ENCODE assay signal across 5 cellular contexts in the genomic region with DNA sequence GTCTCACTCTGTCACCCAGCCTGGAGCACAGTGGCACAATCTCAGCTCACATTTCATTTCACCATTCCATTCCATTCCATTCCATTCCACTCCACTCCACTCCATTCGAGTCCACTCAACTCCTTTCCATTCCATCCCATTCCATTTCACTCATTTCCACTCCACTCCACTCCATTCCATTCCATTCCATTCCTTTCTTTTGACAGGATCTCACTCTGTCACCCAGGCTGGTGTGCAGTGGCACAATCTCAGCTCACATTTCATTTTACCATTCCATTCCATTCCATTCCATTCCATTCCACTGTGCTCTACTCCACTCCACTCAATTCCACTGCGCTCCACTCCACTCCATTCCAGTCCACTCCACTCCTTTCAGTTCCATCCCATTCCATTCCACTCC.
A peak's percentile ranks its signal among the peaks of the same experiment; 100 is the strongest.
DNase-seq lines count a peak whose midpoint lies in the region; ATAC-seq and TF ChIP-seq lines count a peak whose summit lies in the region.
"Not testable (repeated sequence)": the region's sequence is repeated elsewhere in the genome, so short reads cannot be mapped to it uniquely, and the experiment has no call there.

No MANE protein-coding gene starts in this region.

- BruUV-seq in IMR-90 (replicated peaks; lab: Mats Ljungman, UMichigan) = not testable (repeated sequence)

- not testable (repeated sequence) for H2BK20ac ChIP-seq in IMR-90 (ENCODE audit: low read depth, low read length)

- not testable (repeated sequence) for H2AK5ac ChIP-seq in IMR-90 (ENCODE audit: low read depth, low read length); trophoblast cell (ENCODE audit: low read length)

- H3K79me2 ChIP-seq in trophoblast cell (ENCODE audit: control insufficient read depth, insufficient read depth, low read length, poor library complexity) = not testable (repeated sequence)

- H4K5ac ChIP-seq in IMR-90 (ENCODE audit: low read depth, low read length) = not testable (repeated sequence)

- H3K18ac ChIP-seq in IMR-90 (ENCODE audit: low read depth, low read length); trophoblast cell (ENCODE audit: low read length): not testable (repeated sequence)

- H3K36me3 ChIP-seq in IMR-90 (ENCODE audit: control insufficient read depth, insufficient read depth, low read length); trophoblast cell (ENCODE audit: control insufficient read depth in 1 of 2, insufficient read depth in 2 of 2, low read length in 2 of 2); aorta (ENCODE audit: control insufficient read depth in 1 of 2, insufficient read depth in 2 of 2, low read length in 1 of 2): not testable (repeated sequence)

- not testable (repeated sequence) for DNase-seq in IMR-90; Right ventricle myocardium inferior (ENCODE audit: missing footprints); trophoblast cell; aorta

- intact Hi-C loops in IMR-90 (cut with micrococcal nuclease); Right ventricle myocardium inferior (cut with DNase I); aorta (cut with DNase I): not testable (repeated sequence)

- peak overlapping the region; percentile 39 for H2BK5ac ChIP-seq in IMR-90 (ENCODE audit: low read depth, low read length, poor library complexity, severe bottlenecking)
- not testable (repeated sequence) for H2BK5ac ChIP-seq in trophoblast cell (ENCODE audit: low read depth, low read length, poor library complexity)

- not testable (repeated sequence) for H3K23ac ChIP-seq in IMR-90 (ENCODE audit: low read depth, low read length)
- H3K23ac ChIP-seq in trophoblast cell (ENCODE audit: low read length) = peak overlapping the region; percentile 17

- H3K4me2 ChIP-seq in IMR-90 (ENCODE audit: low read depth, low read length); trophoblast cell (ENCODE audit: low read length): not testable (repeated sequence)

- H2BK12ac ChIP-seq in trophoblast cell (ENCODE audit: low read length) = not testable (repeated sequence)

- not testable (repeated sequence) for H3K4ac ChIP-seq in IMR-90 (ENCODE audit: low read depth, low read length); trophoblast cell (ENCODE audit: low read depth, low read length)

- H3K4me3 ChIP-seq in IMR-90 (ENCODE audit: insufficient read depth, low read depth, low read length); trophoblast cell (ENCODE audit: low read depth, low read length); aorta (ENCODE audit: low read length in 2 of 2): not testable (repeated sequence)

- not testable (repeated sequence) for H2AFZ ChIP-seq in IMR-90 (replicated peaks; ENCODE audit: low read length, poor library complexity); trophoblast cell (ENCODE audit: insufficient read depth, low read length, poor library complexity)

- CTCF ChIA-PET in IMR-90 (lab: Yijun Ruan, JAX) = not testable (repeated sequence)

- H3K27me3 ChIP-seq in IMR-90 (ENCODE audit: control insufficient read depth, insufficient read depth, low read length); trophoblast cell (ENCODE audit: insufficient read depth, low read length); aorta (ENCODE audit: control insufficient read depth in 1 of 2, insufficient read depth in 2 of 2, low read length in 1 of 2): not testable (repeated sequence)

- not testable (repeated sequence) for TF ChIP-seq RAD21 in IMR-90 (IDR thresholded peaks at IDR 0.05; ENCODE audit: low read length)

- H2BK15ac ChIP-seq in IMR-90 (ENCODE audit: low read depth, low read length) = not testable (repeated sequence)

- H4K12ac ChIP-seq in trophoblast cell (ENCODE audit: low read depth, low read length) = not testable (repeated sequence)

- 0 to 100% methylated on average over 1 to 2 of the region's 2 CpGs for WGBS in IMR-90 (ENCODE audit: extremely low coverage in 2 of 2, insufficient read length in 1 of 2), 2 experiments
- 100% methylated on average over 1 of the region's 2 CpGs for WGBS in trophoblast cell (ENCODE audit: extremely low coverage, insufficient coverage, insufficient read length)
- 34 to 35% methylated on average over 2 of the region's 2 CpGs for WGBS in aorta, 2 donors

- dilution Hi-C loops in IMR-90 (cut with HindIII; ENCODE audit: low sequenced_read_pairs, unreplicated experiment) = not testable (repeated sequence)

- not testable (repeated sequence) for H3K4me1 ChIP-seq in IMR-90 (ENCODE audit: control insufficient read depth, insufficient read depth, low read length); trophoblast cell (ENCODE audit: control insufficient read depth in 1 of 2, insufficient read depth in 2 of 2, low read length in 2 of 2); aorta (ENCODE audit: control insufficient read depth in 1 of 2, insufficient read depth in 2 of 2, low read length in 2 of 2)

- not testable (repeated sequence) for TF ChIP-seq CTCF in IMR-90 (conservative IDR thresholded peaks at IDR 0.05; ENCODE audit: low read depth, low read length)

- not testable (repeated sequence) for TF ChIP-seq POLR2A in IMR-90 (IDR thresholded peaks at IDR 0.05; ENCODE audit: low read depth, low read length)

- H3K79me1 ChIP-seq in IMR-90 (ENCODE audit: low read depth in 1 of 2, low read length in 2 of 2); trophoblast cell (ENCODE audit: low read length): not testable (repeated sequence)

- H3K56ac ChIP-seq in IMR-90 (ENCODE audit: extremely low read depth, insufficient read depth, low read length) = not testable (repeated sequence)

- not testable (repeated sequence) for H3K14ac ChIP-seq in IMR-90 (replicated peaks; ENCODE audit: low read depth, low read length); trophoblast cell (ENCODE audit: low read length)

- H4K20me1 ChIP-seq in IMR-90 (ENCODE audit: insufficient read depth, low read length) = not testable (repeated sequence)

- H2BK120ac ChIP-seq in IMR-90 (ENCODE audit: low read depth, low read length); trophoblast cell (ENCODE audit: insufficient read depth, low read length, poor library complexity): not testable (repeated sequence)

- H3K9me3 ChIP-seq in IMR-90 (ENCODE audit: control insufficient read depth, insufficient read depth, low read length) = peaks cover 21% of the 10 kb centered on the region
- peaks cover 19% of the 10 kb centered on the region for H3K9me3 ChIP-seq in trophoblast cell (ENCODE audit: insufficient read depth, low read depth, low read length)
- not testable (repeated sequence) for H3K9me3 ChIP-seq in aorta (ENCODE audit: control insufficient read depth, low read length)

- not testable (repeated sequence) for H3K9ac ChIP-seq in IMR-90 (ENCODE audit: low read depth, low read length); trophoblast cell (ENCODE audit: low read length)

- not testable (repeated sequence) for H3K27ac ChIP-seq in IMR-90 (ENCODE audit: insufficient read depth, low read length); trophoblast cell (ENCODE audit: low read depth, low read length); aorta (ENCODE audit: low read depth in 1 of 2, low read length in 2 of 2)

- H4K8ac ChIP-seq in IMR-90 (ENCODE audit: low read depth in 2 of 2, low read length in 2 of 2); trophoblast cell (ENCODE audit: low read depth, low read length): not testable (repeated sequence)

- in situ Hi-C loops in IMR-90 (cut with MboI; ENCODE audit: low sequenced_read_pairs) = loop anchor here (10.0 kb wide), 1 partner anchor 56 kb away; no protein-coding TSS in a partner anchor

- not testable (repeated sequence) for ATAC-seq in IMR-90 (ENCODE audit: low read depth)
- ATAC-seq in esophagus mucosa (peak; percentile 26), Right ventricle myocardium inferior (peak; percentile 28), aorta (ENCODE audit: low FRiP score) (peak; percentile 74)

- POLR2A ChIA-PET in IMR-90 (lab: Charles Lee; ENCODE audit: unreplicated experiment) = not testable (repeated sequence)

- not testable (repeated sequence) for H4K91ac ChIP-seq in IMR-90 (ENCODE audit: insufficient read depth, low read depth, low read length); trophoblast cell (ENCODE audit: low read depth, low read length)

- H2AK9ac ChIP-seq in IMR-90 (replicated peaks; ENCODE audit: low read depth, low read length, poor library complexity) = not testable (repeated sequence)

- not testable (repeated sequence) for H3K9me1 ChIP-seq in IMR-90 (ENCODE audit: insufficient read depth, low read length)
